In genomic region chr20:41166201-41167117, GRCh38 we compare ENCODE assay signal across 14 cellular contexts. TPM values are rescaled to one million over a fixed set of nuclear protein-coding genes. Genes with fewer than 3 reads are reported as not detected.
DNase-seq lines count a peak whose midpoint lies in the region; ATAC-seq and TF ChIP-seq lines count a peak whose summit lies in the region.
"Had no signal": no experiment of that assay in that cellular context is flagged by ENCODE, and none has a peak within 500 bp of the region (broad histone marks: within the 10 kb centered on the region; RNA-seq: fewer than 3 reads in every experiment).

No MANE protein-coding gene starts in this region.

- TF ChIP-seq EP300 in ovary (IDR thresholded peaks at IDR 0.05), result no peak

- no peaks in the 10 kb centered on the region for H3K9me3 ChIP-seq in ovary

- no peak for TF ChIP-seq CTCF in KMS-11 (conservative IDR thresholded peaks at IDR 0.05; ENCODE audit: low read depth, low read length)
- no peak for TF ChIP-seq CTCF in ovary (IDR thresholded peaks at IDR 0.05)

- no peaks in the 10 kb centered on the region for H3K36me3 ChIP-seq in KMS-11 (ENCODE audit: insufficient read depth)
- H3K36me3 ChIP-seq in ovary, result no peaks in the 10 kb centered on the region

- no peak for ATAC-seq in GM18517 (IDR thresholded peaks at IDR 0.05; ENCODE audit: unreplicated experiment)
- no peak for ATAC-seq in GM21717 (IDR thresholded peaks at IDR 0.05; ENCODE audit: unreplicated experiment)
- ATAC-seq: HCT116 had no signal

- H3K27me3 ChIP-seq in KMS-11 (ENCODE audit: insufficient read depth, low read depth) (no peaks in the 10 kb centered on the region), ovary (no peaks in the 10 kb centered on the region)

- no peaks in the 10 kb centered on the region for H3K79me2 ChIP-seq in KMS-11 (ENCODE audit: insufficient read depth, low read depth)

- H3K9ac ChIP-seq in KMS-11, result no peak overlapping the region

- TF ChIP-seq POLR2A in ovary (IDR thresholded peaks at IDR 0.05), result no peak

- H3K4me2 ChIP-seq in KMS-11, result peak overlapping the region; percentile 40; the same call in 1 of the 2 replicates

- no peak overlapping the region for H3K4me3 ChIP-seq in KMS-11 (IDR thresholded peaks at IDR 0.05; ENCODE audit: insufficient read depth, low read depth, low read length)
- H3K4me3 ChIP-seq in ovary, result no peak overlapping the region

- WGBS in ovary, 3 donors, result 86 to 88% (median 86%) methylated on average over 27 of the region's 27 CpGs

- intact Hi-C loops in ovary (cut with DNase I), result loop anchor here in 2 of 4 donors (10.0 kb wide), 2 partner anchors 58 to 238 kb away; no protein-coding TSS in a partner anchor

- H4K20me1 ChIP-seq in KMS-11 (ENCODE audit: insufficient read depth), result no peaks in the 10 kb centered on the region

- H3K4me1 ChIP-seq in KMS-11 (ENCODE audit: low read depth, poor library complexity, severe bottlenecking), result peaks cover 24% of the 10 kb centered on the region
- peaks cover 2% of the 10 kb centered on the region for H3K4me1 ChIP-seq in ovary (ENCODE audit: insufficient read depth)

- H3K27ac ChIP-seq in KMS-11 (no peak overlapping the region), caudate nucleus (ENCODE audit: low read depth, low read length) (peak overlapping the region; percentile 32), ovary (no peak overlapping the region)

- DNase-seq in activated CD8-positive, alpha-beta memory T cell treated with anti-CD3 and anti-CD28 coated beads, Interleukin-2, amount 50 U/mL, for 4 hours, result peak; percentile 6
- no peak for DNase-seq in activated CD8-positive, alpha-beta memory T cell treated with anti-CD3 and anti-CD28 coated beads, Interleukin-2, amount 50 U/mL, for 48 hours
- no peak for DNase-seq in caudate nucleus (lab: John Stamatoyannopoulos, UW)
- peak in 3 of 5 donors; percentile 4 to 25 (median 11) for DNase-seq in ovary
- DNase-seq in NCI-H1417 treated with DMSO at 0.1 percent for 48 hours (lab: John Stamatoyannopoulos, UW), result no peak
- DNase-seq: activated CD4-positive, alpha-beta T cell treated with anti-CD3 and anti-CD28 coated beads, Interleukin-2, amount 10 ng/mL, durations not matched to agents 7 days and 5 days; dermis blood vessel endothelial cell; NCI-H1092; NCI-H345; occipital lobe had no signal

- no peak overlapping the region for H2AFZ ChIP-seq in KMS-11 (ENCODE audit: low read depth)

RNA-seq across cellular contexts. Expression of gene PLCG1, which starts 29.1 kb away (rescaled TPM):
- 100 to 1,000 TPM in 5 of 7 donors, 10 to 100 TPM in 2; 63.0 to 158 (median 104) TPM for total RNA-seq in ovary
- polyA plus RNA-seq in ovary, result 10 to 100 TPM; 56.1 to 77.2 TPM

Comparison
In these comparisons a context has a peak if more than half of its experiments do, and no peak if none do; other contexts are left out.
1. DNase-seq: peak in activated CD8-positive, alpha-beta memory T cell treated with anti-CD3 and anti-CD28 coated beads, Interleukin-2, amount 50 U/mL, for 4 hours (single experiment) and ovary (3 of 5); none in activated CD8-positive, alpha-beta memory T cell treated with anti-CD3 and anti-CD28 coated beads, Interleukin-2, amount 50 U/mL, for 48 hours (single experiment), caudate nucleus (0 of 61) and NCI-H1417 treated with DMSO at 0.1 percent for 48 hours (single experiment).